1 cellular context compared by ENCODE assay signal in genomic region chr1:221494670-221495069, GRCh38.
TF ChIP-seq lines count a peak whose summit lies in the region.

No MANE protein-coding gene starts in this region.

TF ChIP-seq in H1, 55 proteins besides CTCF, POLR2A, EP300 and RAD21:
- TF ChIP-seq SAP30 (IDR thresholded peaks at IDR 0.05; ENCODE audit: insufficient read depth, insufficient replicate concordance, low read length) = no peak
- TF ChIP-seq CBX5 (IDR thresholded peaks at IDR 0.05; ENCODE audit: low read depth, low read length) = no peak
- no peak for TF ChIP-seq POLR2AphosphoS5 (IDR thresholded peaks at IDR 0.05; ENCODE audit: low read depth, low read length)
- TF ChIP-seq, protein P1, sequence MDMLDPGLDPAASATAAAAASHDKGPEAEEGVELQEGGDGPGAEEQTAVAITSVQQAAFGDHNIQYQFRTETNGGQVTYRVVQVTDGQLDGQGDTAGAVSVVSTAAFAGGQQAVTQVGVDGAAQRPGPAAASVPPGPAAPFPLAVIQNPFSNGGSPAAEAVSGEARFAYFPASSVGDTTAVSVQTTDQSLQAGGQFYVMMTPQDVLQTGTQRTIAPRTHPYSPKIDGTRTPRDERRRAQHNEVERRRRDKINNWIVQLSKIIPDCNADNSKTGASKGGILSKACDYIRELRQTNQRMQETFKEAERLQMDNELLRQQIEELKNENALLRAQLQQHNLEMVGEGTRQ (IDR thresholded peaks at IDR 0.05; ENCODE audit: low read length) = no peak
- no peak for TF ChIP-seq SP2 (IDR thresholded peaks at IDR 0.05; ENCODE audit: low read length)
- TF ChIP-seq YY1 (IDR thresholded peaks at IDR 0.05; ENCODE audit: low read depth, low read length) = no peak
- TF ChIP-seq KDM5A (IDR thresholded peaks at IDR 0.05; ENCODE audit: low read length) = no peak
- TF ChIP-seq CTBP2 (IDR thresholded peaks at IDR 0.05; ENCODE audit: borderline replicate concordance, insufficient read depth, insufficient read length, low read length) = no peak
- no peak for TF ChIP-seq NRF1 (IDR thresholded peaks at IDR 0.05; ENCODE audit: low read depth, low read length)
- no peak for TF ChIP-seq HDAC2 (IDR thresholded peaks at IDR 0.05; ENCODE audit: borderline replicate concordance in 1 of 2, low read depth in 2 of 2, low read length in 2 of 2)
- no peak for TF ChIP-seq CHD2 (IDR thresholded peaks at IDR 0.05; ENCODE audit: low read length)
- TF ChIP-seq CEBPB (IDR thresholded peaks at IDR 0.05; ENCODE audit: low read depth, low read length) = no peak
- TF ChIP-seq MAFK (IDR thresholded peaks at IDR 0.05; ENCODE audit: low read depth, low read length) = no peak
- TF ChIP-seq RNF2 (IDR thresholded peaks at IDR 0.05; ENCODE audit: borderline replicate concordance, low read depth, low read length, missing control alignments, poor library complexity, severe bottlenecking) = no peak
